In the genomic region with DNA sequence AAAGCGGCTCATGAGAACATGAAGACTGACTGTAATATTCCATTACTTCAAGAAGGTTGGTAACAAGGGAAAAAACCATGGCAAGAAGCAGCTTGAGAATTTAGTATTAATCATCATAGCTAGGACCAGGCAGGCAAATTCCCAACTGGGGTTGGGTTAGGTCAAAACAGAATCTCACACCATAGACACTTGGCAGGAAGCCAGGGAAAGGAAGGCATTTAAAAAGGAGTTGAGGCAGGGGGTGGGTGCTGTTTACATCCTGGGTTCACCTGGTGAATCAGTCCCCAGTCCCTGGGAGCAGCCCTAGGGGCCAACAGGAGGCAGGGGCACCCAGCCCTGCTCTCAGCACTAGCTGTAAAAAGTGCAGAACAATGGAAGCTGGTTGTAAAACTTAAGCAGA, we compare ENCODE assay signal across 17 cellular contexts.
DNase-seq lines count a peak whose midpoint lies in the region; ATAC-seq and TF ChIP-seq lines count a peak whose summit lies in the region.
"Had no signal": no experiment of that assay in that cellular context is flagged by ENCODE, and none has a peak within 500 bp of the region (broad histone marks: within the 10 kb centered on the region; RNA-seq: fewer than 3 reads in every experiment).

No MANE protein-coding gene starts in this region.

- H3K27ac Mint-ChIP-seq in activated naive CD8-positive, alpha-beta T cell treated with anti-CD3 and anti-CD28 coated beads, Interleukin-2, amount 50 U/mL, for 24 hours = no peak overlapping the region
- no peak overlapping the region for H3K27ac Mint-ChIP-seq in activated naive CD8-positive, alpha-beta T cell treated with anti-CD3 and anti-CD28 coated beads for 36 hours
- H3K27ac Mint-ChIP-seq: immature natural killer cell, T-helper 17 cell had no signal

- H3K27ac ChIP-seq in adrenal gland = no peak overlapping the region
- H3K27ac ChIP-seq: coronary artery, stomach had no signal

- TF ChIP-seq POLR2A in adrenal gland (IDR thresholded peaks at IDR 0.05) = no peak

- peaks cover 8% of the 10 kb centered on the region for H3K27me3 ChIP-seq in adrenal gland
- H3K27me3 ChIP-seq: stomach had no signal

- H3K9me3 ChIP-seq in adrenal gland (replicated peaks in 1 of 3) = no peaks in the 10 kb centered on the region
- H3K9me3 ChIP-seq: stomach had no signal

- H3K4me3 ChIP-seq in epithelial cell of proximal tubule (ENCODE audit: low read depth, low read length) = no peak overlapping the region
- no peak overlapping the region for H3K4me3 ChIP-seq in adrenal gland
- H3K4me3 ChIP-seq: coronary artery, stomach had no signal

- no peak for DNase-seq in activated naive CD8-positive, alpha-beta T cell treated with anti-CD3 and anti-CD28 coated beads, Interleukin-2, amount 50 U/mL, for 24 hours
- no peak for DNase-seq in activated naive CD8-positive, alpha-beta T cell treated with anti-CD3 and anti-CD28 coated beads for 36 hours
- DNase-seq in NCI-H345 treated with DMSO at 0.1 percent for 48 hours (lab: John Stamatoyannopoulos, UW; ENCODE audit: unreplicated experiment) (peak; percentile 42), epithelial cell of proximal tubule (ENCODE audit: low read depth) (peak; percentile 56), ureter (ENCODE audit: low spot score) (peak; percentile 49), adrenal gland (no peak), mucosa of gallbladder (ENCODE audit: low spot score) (no peak)
- DNase-seq: activated effector memory CD4-positive, alpha-beta T cell treated with Interleukin-2 at 50 U/mL for 16 hours; GF-D8; immature natural killer cell; NCI-H1694; NK-92 treated with Interleukin-12 subunit alpha and Interleukin-12 subunit beta, amount 100 ng/mL, for 24 hours; SHP77; stomach; T-helper 17 cell had no signal

- no peaks in the 10 kb centered on the region for H3K27me3 Mint-ChIP-seq in activated naive CD8-positive, alpha-beta T cell treated with anti-CD3 and anti-CD28 coated beads, Interleukin-2, amount 50 U/mL, for 24 hours
- H3K27me3 Mint-ChIP-seq in activated naive CD8-positive, alpha-beta T cell treated with anti-CD3 and anti-CD28 coated beads for 36 hours = no peaks in the 10 kb centered on the region
- H3K27me3 Mint-ChIP-seq: T-helper 17 cell had no signal

- H3K36me3 Mint-ChIP-seq in activated naive CD8-positive, alpha-beta T cell treated with anti-CD3 and anti-CD28 coated beads, Interleukin-2, amount 50 U/mL, for 24 hours (ENCODE audit: low read depth) = no peaks in the 10 kb centered on the region
- H3K36me3 Mint-ChIP-seq in activated naive CD8-positive, alpha-beta T cell treated with anti-CD3 and anti-CD28 coated beads for 36 hours = no peaks in the 10 kb centered on the region
- H3K36me3 Mint-ChIP-seq: immature natural killer cell had no signal

- H3K4me3 Mint-ChIP-seq in activated naive CD8-positive, alpha-beta T cell treated with anti-CD3 and anti-CD28 coated beads, Interleukin-2, amount 50 U/mL, for 24 hours = no peak overlapping the region
- no peak overlapping the region for H3K4me3 Mint-ChIP-seq in activated naive CD8-positive, alpha-beta T cell treated with anti-CD3 and anti-CD28 coated beads for 36 hours
- H3K4me3 Mint-ChIP-seq: immature natural killer cell, T-helper 17 cell had no signal

- no peak for TF ChIP-seq CTCF in epithelial cell of proximal tubule (conservative IDR thresholded peaks at IDR 0.05; ENCODE audit: low read depth, low read length)
- TF ChIP-seq CTCF in adrenal gland (IDR thresholded peaks at IDR 0.05) = no peak

- intact Hi-C loops in adrenal gland (cut with DNase I) = loop anchor here (5.0 to 10.0 kb wide), 4 partner anchors 253 to 463 kb away; no protein-coding TSS in a partner anchor

- no peaks in the 10 kb centered on the region for H3K4me1 ChIP-seq in adrenal gland (replicated peaks in 1 of 2)

- H3K9me3 Mint-ChIP-seq in activated naive CD8-positive, alpha-beta T cell treated with anti-CD3 and anti-CD28 coated beads, Interleukin-2, amount 50 U/mL, for 24 hours = no peaks in the 10 kb centered on the region
- H3K9me3 Mint-ChIP-seq in activated naive CD8-positive, alpha-beta T cell treated with anti-CD3 and anti-CD28 coated beads for 36 hours = no peaks in the 10 kb centered on the region

- H3K36me3 ChIP-seq in adrenal gland (replicated peaks in 1 of 2) = no peaks in the 10 kb centered on the region
- H3K36me3 ChIP-seq: stomach had no signal

- peak; percentile 47 for ATAC-seq in activated naive CD8-positive, alpha-beta T cell treated with anti-CD3 and anti-CD28 coated beads, Interleukin-2, amount 50 U/mL, for 24 hours
- no peak for ATAC-seq in GM21447 (IDR thresholded peaks at IDR 0.05; ENCODE audit: unreplicated experiment)
- ATAC-seq: T-helper 17 cell had no signal

- peaks cover 6% of the 10 kb centered on the region for H3K4me1 Mint-ChIP-seq in activated naive CD8-positive, alpha-beta T cell treated with anti-CD3 and anti-CD28 coated beads, Interleukin-2, amount 50 U/mL, for 24 hours
- peaks cover 2% of the 10 kb centered on the region for H3K4me1 Mint-ChIP-seq in activated naive CD8-positive, alpha-beta T cell treated with anti-CD3 and anti-CD28 coated beads for 36 hours
- H3K4me1 Mint-ChIP-seq: immature natural killer cell had no signal

- WGBS in adrenal gland, 4 donors = 98 to 100% (median 100%) methylated on average over 1 of the region's 1 CpG

Comparison
In these comparisons a context has a peak if more than half of its experiments do, and no peak if none do; other contexts are left out.
1. DNase-seq: peak in NCI-H345 treated with DMSO at 0.1 percent for 48 hours (single experiment), epithelial cell of proximal tubule (single experiment) and ureter (single experiment); none in activated naive CD8-positive, alpha-beta T cell treated with anti-CD3 and anti-CD28 coated beads, Interleukin-2, amount 50 U/mL, for 24 hours (single experiment), activated naive CD8-positive, alpha-beta T cell treated with anti-CD3 and anti-CD28 coated beads for 36 hours (single experiment), adrenal gland (0 of 7) and mucosa of gallbladder (single experiment).